ENCODE assay signal across 11 cellular contexts in the genomic region with DNA sequence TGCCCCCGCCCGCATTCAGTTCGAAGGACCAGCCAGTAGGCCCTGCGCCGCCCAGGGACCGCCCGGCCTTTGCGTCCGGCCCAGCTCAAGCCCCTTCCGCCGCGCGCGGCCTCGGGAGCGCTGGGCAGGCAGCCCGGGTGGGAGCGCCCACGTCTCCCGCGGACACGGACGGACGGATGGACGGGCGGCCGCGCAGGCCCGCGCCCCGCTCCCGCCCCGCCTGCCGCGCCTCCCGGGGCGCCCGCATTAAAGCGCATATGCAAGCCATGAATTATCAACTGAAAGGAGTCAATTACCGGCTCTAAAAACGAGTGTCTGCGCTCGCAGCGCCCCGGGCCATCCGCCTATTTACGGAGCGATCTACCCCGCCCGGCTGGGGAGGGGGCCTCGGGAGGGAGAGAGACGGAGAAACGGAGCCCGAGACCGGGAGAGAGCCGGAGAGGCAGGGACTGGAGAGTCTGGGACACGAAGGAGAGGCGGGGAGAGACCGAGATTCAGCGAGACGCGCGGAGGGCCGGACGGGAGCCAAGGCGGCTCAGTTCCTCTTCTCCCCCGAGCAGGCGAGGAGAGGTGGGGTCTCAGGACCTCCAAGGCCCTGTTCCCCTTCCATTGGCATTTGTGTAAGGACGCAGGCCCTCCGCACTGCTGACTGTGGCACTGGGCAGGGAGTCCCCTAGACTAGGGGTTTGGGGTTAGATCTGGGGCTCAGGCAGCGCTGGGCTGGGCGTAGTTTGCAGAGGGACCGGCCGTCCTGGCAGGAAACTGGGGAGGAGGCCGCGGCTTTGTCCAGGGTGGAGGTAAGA. TPM values are rescaled to one million over a fixed set of nuclear protein-coding genes. Genes with fewer than 3 reads are reported as not detected.
A peak's percentile ranks its signal among the peaks of the same experiment; 100 is the strongest.
DNase-seq lines count a peak whose midpoint lies in the region; ATAC-seq and TF ChIP-seq lines count a peak whose summit lies in the region.
"Had no signal": no experiment of that assay in that cellular context is flagged by ENCODE, and none has a peak within 500 bp of the region (broad histone marks: within the 10 kb centered on the region; RNA-seq: fewer than 3 reads in every experiment).

No MANE protein-coding gene starts in this region.

- peaks cover 9 to 24% (median 21%) of the 10 kb centered on the region in 3 donors for H3K4me1 Mint-ChIP-seq in CD8-positive, alpha-beta memory T cell
- H3K4me1 Mint-ChIP-seq in T-cell, result peaks cover 16 to 20% (median 20%) of the 10 kb centered on the region in 3 donors

- DNase-seq in CD8-positive, alpha-beta memory T cell, result peak in 1 of 5 donors; percentile 22
- no peak for DNase-seq in T-cell
- peak in 1 of 3 donors; percentile 62 for DNase-seq in right cardiac atrium
- no peak for DNase-seq in prostate gland (ENCODE audit: low spot score)
- DNase-seq in SJCRH30, result no peak
- no peak for DNase-seq in cerebellar nuclear complex (lab: John Stamatoyannopoulos, UW)
- no peak for DNase-seq in NCI-H1436 (lab: John Stamatoyannopoulos, UW)
- DNase-seq: activated naive CD8-positive, alpha-beta T cell treated with anti-CD3 and anti-CD28 coated beads, Interleukin-2, amount 10 ng/mL, durations not matched to agents 7 days and 5 days; foreskin melanocyte; NCI-H2171 had no signal

- CTCF ChIA-PET in CD8-positive, alpha-beta memory T cell (lab: Charles Lee), result interaction anchor here (0.7 to 5.1 kb wide), 5 partner anchors 10 to 79 kb away, joined by 3 to 35 read pairs (median 3); no protein-coding TSS in a partner anchor
- CTCF ChIA-PET in T-cell (lab: Charles Lee), result interaction anchor here in 1 of 2 donors (1.4 kb wide), 1 partner anchor 13 kb away, joined by 3 read pairs; no protein-coding TSS in a partner anchor

- H3K36me3 Mint-ChIP-seq in CD8-positive, alpha-beta memory T cell, result peaks cover 0 to 3% (median 0%) of the 10 kb centered on the region in 3 donors
- H3K36me3 Mint-ChIP-seq in T-cell, result no peaks in the 10 kb centered on the region
- H3K36me3 Mint-ChIP-seq: activated naive CD8-positive, alpha-beta T cell treated with anti-CD3 and anti-CD28 coated beads, Interleukin-2, amount 10 ng/mL, durations not matched to agents 7 days and 5 days had no signal

- peaks cover 32 to 70% of the 10 kb centered on the region in 2 donors for H3K27me3 Mint-ChIP-seq in CD8-positive, alpha-beta memory T cell
- H3K27me3 Mint-ChIP-seq in T-cell, result peaks cover 59 to 68% of the 10 kb centered on the region in 2 donors

- H3K4me1 ChIP-seq in CD8-positive, alpha-beta memory T cell (ENCODE audit: insufficient read depth, low read length), result no peaks in the 10 kb centered on the region
- H3K4me1 ChIP-seq in right cardiac atrium (ENCODE audit: control insufficient read depth, insufficient read depth, low read length), result no peaks in the 10 kb centered on the region
- no peaks in the 10 kb centered on the region for H3K4me1 ChIP-seq in prostate gland (replicated peaks)
- H3K4me1 ChIP-seq in SJCRH30, result no peaks in the 10 kb centered on the region

- H3K4me3 Mint-ChIP-seq in CD8-positive, alpha-beta memory T cell, result peak overlapping the region in 4 of 7 donors; percentile 36 to 82 (median 51)
- peak overlapping the region; percentile 24 to 66 (median 46) for H3K4me3 Mint-ChIP-seq in T-cell
- H3K4me3 Mint-ChIP-seq: activated naive CD8-positive, alpha-beta T cell treated with anti-CD3 and anti-CD28 coated beads, Interleukin-2, amount 10 ng/mL, durations not matched to agents 7 days and 5 days had no signal

- 3% methylated on average over 76 of the region's 76 CpGs for WGBS in right cardiac atrium
- WGBS in prostate gland, result 9% methylated on average over 40 of the region's 76 CpGs

- no peak for TF ChIP-seq POLR2A in prostate gland (IDR thresholded peaks at IDR 0.05)

- no peaks in the 10 kb centered on the region for H3K36me3 ChIP-seq in CD8-positive, alpha-beta memory T cell (ENCODE audit: insufficient read depth, low read length)
- H3K36me3 ChIP-seq in prostate gland (no peaks in the 10 kb centered on the region), SJCRH30 (no peaks in the 10 kb centered on the region)

- H3K27me3 ChIP-seq in CD8-positive, alpha-beta memory T cell (ENCODE audit: insufficient read depth, low read length, poor library complexity, severe bottlenecking), result peaks cover 10% of the 10 kb centered on the region
- H3K27me3 ChIP-seq in right cardiac atrium (ENCODE audit: control insufficient read depth, insufficient read depth) (no peaks in the 10 kb centered on the region), prostate gland (replicated peaks; ENCODE audit: insufficient read depth) (no peaks in the 10 kb centered on the region), SJCRH30 (peaks cover 25% of the 10 kb centered on the region)

- no peak overlapping the region for H3K4me3 ChIP-seq in CD8-positive, alpha-beta memory T cell (ENCODE audit: low read length)
- peak overlapping the region; percentile 40 for H3K4me3 ChIP-seq in right cardiac atrium (ENCODE audit: low read length)
- peak overlapping the region; percentile 12 to 22 for H3K4me3 ChIP-seq in prostate gland
- H3K4me3 ChIP-seq in SJCRH30, result no peak overlapping the region

- H3K9me3 ChIP-seq in CD8-positive, alpha-beta memory T cell (ENCODE audit: low read length), result no peaks in the 10 kb centered on the region
- H3K9me3 ChIP-seq in right cardiac atrium (ENCODE audit: control insufficient read depth, low read length) (no peaks in the 10 kb centered on the region), prostate gland (no peaks in the 10 kb centered on the region), SJCRH30 (replicated peaks) (no peaks in the 10 kb centered on the region)

- no peaks in the 10 kb centered on the region for H3K9me3 Mint-ChIP-seq in CD8-positive, alpha-beta memory T cell
- H3K9me3 Mint-ChIP-seq in T-cell, result no peaks in the 10 kb centered on the region
- H3K9me3 Mint-ChIP-seq: activated naive CD8-positive, alpha-beta T cell treated with anti-CD3 and anti-CD28 coated beads, Interleukin-2, amount 10 ng/mL, durations not matched to agents 7 days and 5 days had no signal

- intact Hi-C loops in right cardiac atrium (cut with DNase I) (loop anchor here in 2 of 4 donors (5.0 to 10.0 kb wide), 2 partner anchors 76 to 79 kb away; no protein-coding TSS in a partner anchor), prostate gland (cut with DNase I) (loop anchor here (5.0 kb wide), 1 partner anchor 79 kb away; no protein-coding TSS in a partner anchor)

- no peak for TF ChIP-seq CTCF in prostate gland (IDR thresholded peaks at IDR 0.05)

- H3K27ac ChIP-seq in CD8-positive, alpha-beta memory T cell (ENCODE audit: low read depth, low read length), result no peak overlapping the region
- no peak overlapping the region for H3K27ac ChIP-seq in right cardiac atrium (ENCODE audit: low read length)
- no peak overlapping the region for H3K27ac ChIP-seq in prostate gland
- H3K27ac ChIP-seq in SJCRH30, result no peak overlapping the region

- no peak for ATAC-seq in T-cell (replicated peaks in 1 of 4)
- ATAC-seq in right cardiac atrium, result peak; percentile 23 to 33
- ATAC-seq in HG02938 (IDR thresholded peaks at IDR 0.05; ENCODE audit: unreplicated experiment), result no peak

- no peak overlapping the region for H3K27ac Mint-ChIP-seq in CD8-positive, alpha-beta memory T cell
- H3K27ac Mint-ChIP-seq in T-cell, result no peak overlapping the region
- H3K27ac Mint-ChIP-seq: activated naive CD8-positive, alpha-beta T cell treated with anti-CD3 and anti-CD28 coated beads, Interleukin-2, amount 10 ng/mL, durations not matched to agents 7 days and 5 days had no signal

- POLR2A ChIA-PET in CD8-positive, alpha-beta memory T cell (lab: Charles Lee), result no interaction called here
- POLR2A ChIA-PET in T-cell (lab: Charles Lee), result no interaction called here

RNA-seq across cellular contexts. Expression of gene DMBX1, which starts 41.3 kb away (rescaled TPM):
- not detected for total RNA-seq in CD8-positive, alpha-beta memory T cell
- not detected for polyA plus RNA-seq in CD8-positive, alpha-beta memory T cell
- total RNA-seq in T-cell (not detected), right cardiac atrium (not detected), prostate gland (not detected)
- not detected for polyA plus RNA-seq in right cardiac atrium
- not detected in 2 replicates for total RNA-seq in SJCRH30 (2014; rRNA removed; shearing (Covaris generic))

RNA-seq across cellular contexts. Expression of gene FAAH, which starts 54.2 kb away (rescaled TPM):
- total RNA-seq in CD8-positive, alpha-beta memory T cell, result 1 to 10 TPM; 4.5 to 5.1 TPM
- 1.3 TPM for polyA plus RNA-seq in CD8-positive, alpha-beta memory T cell
- total RNA-seq in T-cell (10 to 100 TPM in 2 of 5 donors, 1 to 10 TPM in 3; 5.9 to 10.4 (median 9.5) TPM), right cardiac atrium (10 to 100 TPM in 3 of 4 donors, 1 to 10 TPM in 1; 4.8 to 17.2 (median 14.7) TPM), prostate gland (100 to 1,000 TPM; 122 to 264 TPM)
- 10.4 TPM for polyA plus RNA-seq in right cardiac atrium
- total RNA-seq in SJCRH30 (2014; rRNA removed; shearing (Covaris generic)), result 0.34 TPM in 1 of 2 replicates, not detected in the other

Comparison
In these comparisons a context has a peak if more than half of its experiments do, and no peak if none do; other contexts are left out.
1. H3K4me3 ChIP-seq: peak in right cardiac atrium (single experiment) and prostate gland (2 of 2); none in CD8-positive, alpha-beta memory T cell (single experiment) and SJCRH30 (single experiment).
2. ATAC-seq: peak in right cardiac atrium (2 of 2); none in T-cell (0 of 4) and HG02938 (single experiment).
3. RNA of gene FAAH, which starts 54.2 kb away (total RNA-seq): 122 to 264 TPM in prostate gland; 4.8 to 17.2 TPM in right cardiac atrium, 5.9 to 10.4 TPM in T-cell, 4.5 to 5.1 TPM in CD8-positive, alpha-beta memory T cell and 0.34 TPM in SJCRH30; every median in the first group is over 4 times any median in the second.